In the genomic region with DNA sequence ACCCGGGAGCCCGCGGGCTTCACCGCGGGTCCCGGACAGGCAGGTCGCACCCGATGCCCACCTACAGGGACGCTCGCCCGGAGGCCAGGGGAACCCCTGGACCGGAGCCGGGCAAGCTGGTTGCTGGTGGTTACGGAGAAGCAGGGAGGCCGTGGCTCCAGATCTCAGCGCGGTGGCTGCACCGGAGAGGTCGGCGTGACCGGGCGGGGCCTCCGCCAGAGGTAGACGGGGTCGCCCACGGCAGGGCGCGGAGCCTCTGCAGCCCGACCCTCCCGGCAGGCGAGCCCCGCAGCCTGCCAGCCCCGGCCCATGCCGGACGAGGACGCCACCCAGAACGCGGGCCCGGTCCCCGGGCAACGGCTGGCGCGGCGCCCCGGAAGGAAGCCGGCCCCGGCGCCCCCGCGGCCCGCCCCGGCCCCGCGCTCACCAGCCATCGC, we compare ENCODE assay signal across 2 cellular contexts.
TF ChIP-seq lines count a peak whose summit lies in the region.

No MANE protein-coding gene starts in this region.

TF ChIP-seq in H1, 55 proteins besides CTCF, POLR2A, EP300 and RAD21:
- TF ChIP-seq KDM4A (IDR thresholded peaks at IDR 0.05; ENCODE audit: low read depth, low read length, severe bottlenecking) (peak; percentile 59), CBX8 (IDR thresholded peaks at IDR 0.05; ENCODE audit: borderline replicate concordance, low read depth, low read length) (no peak), ASH2L (IDR thresholded peaks at IDR 0.05; ENCODE audit: low read length) (peak; percentile 3)

TF ChIP-seq in neural cell, 6 proteins besides CTCF, POLR2A, EP300 and RAD21:
- TF ChIP-seq, protein P1, sequence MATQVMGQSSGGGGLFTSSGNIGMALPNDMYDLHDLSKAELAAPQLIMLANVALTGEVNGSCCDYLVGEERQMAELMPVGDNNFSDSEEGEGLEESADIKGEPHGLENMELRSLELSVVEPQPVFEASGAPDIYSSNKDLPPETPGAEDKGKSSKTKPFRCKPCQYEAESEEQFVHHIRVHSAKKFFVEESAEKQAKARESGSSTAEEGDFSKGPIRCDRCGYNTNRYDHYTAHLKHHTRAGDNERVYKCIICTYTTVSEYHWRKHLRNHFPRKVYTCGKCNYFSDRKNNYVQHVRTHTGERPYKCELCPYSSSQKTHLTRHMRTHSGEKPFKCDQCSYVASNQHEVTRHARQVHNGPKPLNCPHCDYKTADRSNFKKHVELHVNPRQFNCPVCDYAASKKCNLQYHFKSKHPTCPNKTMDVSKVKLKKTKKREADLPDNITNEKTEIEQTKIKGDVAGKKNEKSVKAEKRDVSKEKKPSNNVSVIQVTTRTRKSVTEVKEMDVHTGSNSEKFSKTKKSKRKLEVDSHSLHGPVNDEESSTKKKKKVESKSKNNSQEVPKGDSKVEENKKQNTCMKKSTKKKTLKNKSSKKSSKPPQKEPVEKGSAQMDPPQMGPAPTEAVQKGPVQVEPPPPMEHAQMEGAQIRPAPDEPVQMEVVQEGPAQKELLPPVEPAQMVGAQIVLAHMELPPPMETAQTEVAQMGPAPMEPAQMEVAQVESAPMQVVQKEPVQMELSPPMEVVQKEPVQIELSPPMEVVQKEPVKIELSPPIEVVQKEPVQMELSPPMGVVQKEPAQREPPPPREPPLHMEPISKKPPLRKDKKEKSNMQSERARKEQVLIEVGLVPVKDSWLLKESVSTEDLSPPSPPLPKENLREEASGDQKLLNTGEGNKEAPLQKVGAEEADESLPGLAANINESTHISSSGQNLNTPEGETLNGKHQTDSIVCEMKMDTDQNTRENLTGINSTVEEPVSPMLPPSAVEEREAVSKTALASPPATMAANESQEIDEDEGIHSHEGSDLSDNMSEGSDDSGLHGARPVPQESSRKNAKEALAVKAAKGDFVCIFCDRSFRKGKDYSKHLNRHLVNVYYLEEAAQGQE (IDR thresholded peaks at IDR 0.05; ENCODE audit: borderline replicate concordance): no peak
- TF ChIP-seq SMC3 (conservative IDR thresholded peaks at IDR 0.05; ENCODE audit: poor library complexity) (peak; percentile 14), TAF1 (IDR thresholded peaks at IDR 0.05; ENCODE audit: low read depth) (no peak), POLR2AphosphoS5 (IDR thresholded peaks at IDR 0.05) (no peak), MXI1 (conservative IDR thresholded peaks at IDR 0.05; ENCODE audit: poor library complexity, severe bottlenecking) (peak; percentile 71)
